Comparison of ENCODE assay signal across 8 cellular contexts in the genomic region with DNA sequence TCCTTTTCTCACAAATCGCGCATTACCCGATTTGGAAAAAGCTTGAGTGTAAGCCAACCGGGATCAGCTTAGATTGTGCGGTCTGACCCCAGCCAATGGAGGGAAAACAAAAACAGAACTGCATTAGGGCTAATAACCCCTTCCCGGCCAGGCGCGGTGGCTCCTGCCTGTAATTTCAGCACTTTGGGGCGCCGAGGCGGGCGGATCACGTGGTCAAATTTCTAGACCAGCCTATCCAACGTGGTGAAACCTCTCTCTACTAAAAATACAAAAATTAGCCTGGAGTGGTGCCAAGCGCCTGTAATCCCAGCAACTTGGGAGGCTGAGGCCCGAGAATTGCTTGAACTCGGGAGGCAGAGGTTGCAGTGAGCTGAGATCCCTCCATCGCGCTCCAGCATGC. TPM values are rescaled to one million over a fixed set of nuclear protein-coding genes. Genes with fewer than 3 reads are reported as not detected.
A peak's percentile ranks its signal among the peaks of the same experiment; 100 is the strongest.
DNase-seq lines count a peak whose midpoint lies in the region; TF ChIP-seq lines count a peak whose summit lies in the region.

No MANE protein-coding gene starts in this region.

- peaks cover 0 to 12% (median 8%) of the 10 kb centered on the region in 3 donors for H3K4me1 ChIP-seq in skeletal muscle tissue (ENCODE audit: control insufficient read depth in 3 of 3, insufficient read depth in 3 of 3, low read length in 3 of 3)

- H3K4me3 ChIP-seq in AG04450 (ENCODE audit: low read depth, low read length) (peak overlapping the region; percentile 68), iPS-11a (ENCODE audit: low read depth, low read length) (peak overlapping the region; percentile 98), skeletal muscle tissue (ENCODE audit: low read length in 3 of 3) (peak overlapping the region; percentile 58 to 77 (median 73))

- peak overlapping the region; percentile 89 for H3K4me3 Mint-ChIP-seq in HFFc6

- H3K27ac ChIP-seq in AG04450 (ENCODE audit: low read depth, low read length) (no peak overlapping the region), skeletal muscle tissue (ENCODE audit: low read depth, low read length) (no peak overlapping the region)

- no peak for TF ChIP-seq CTCF in AG04450 (IDR thresholded peaks at IDR 0.05; ENCODE audit: low read depth, low read length)
- TF ChIP-seq CTCF in HFFc6 (IDR thresholded peaks at IDR 0.05) = no peak

- H3K27ac Mint-ChIP-seq in HFFc6 = peak overlapping the region; percentile 67; the same call in 1 of the 2 replicates

- CTCF ChIA-PET in AG04450 (lab: Charles Lee) = interaction anchor here (0.7 to 1.0 kb wide), 2 partner anchors 115 to 135 kb away, joined by 5 to 6 read pairs; no protein-coding TSS in a partner anchor

- peaks cover 45% of the 10 kb centered on the region for H3K9me3 Mint-ChIP-seq in HFFc6

- peaks cover 5% of the 10 kb centered on the region; the same call in 1 of the 2 replicates for H3K4me1 Mint-ChIP-seq in HFFc6 (ENCODE audit: low read depth)

- peaks cover 38% of the 10 kb centered on the region for H3K36me3 Mint-ChIP-seq in HFFc6 (ENCODE audit: low read depth)

- H3K36me3 ChIP-seq in skeletal muscle tissue (ENCODE audit: control insufficient read depth in 3 of 3, insufficient read depth in 3 of 3, low read length in 3 of 3) = no peaks in the 10 kb centered on the region

- POLR2A ChIA-PET in AG04450 (lab: Yijun Ruan, JAX) = interaction anchor here (0.6 to 1.4 kb wide), 7 partner anchors 26 to 1191 kb away, joined by 3 to 13 read pairs (median 7); partner anchors contain the start of genes ZNF253 and ZNF486

- H3K27me3 ChIP-seq in AG04450 (ENCODE audit: control insufficient read depth, insufficient read depth, low read length) (no peaks in the 10 kb centered on the region), skeletal muscle tissue (ENCODE audit: control insufficient read depth in 3 of 3, insufficient read depth in 3 of 3, low read length in 3 of 3) (no peaks in the 10 kb centered on the region)

- H3K9me3 ChIP-seq in AG04450 (ENCODE audit: control insufficient read depth, insufficient read depth, low read length) = peaks cover 25% of the 10 kb centered on the region
- peaks cover 0 to 2% (median 0%) of the 10 kb centered on the region in 3 donors for H3K9me3 ChIP-seq in skeletal muscle tissue (ENCODE audit: control insufficient read depth in 3 of 3, low read length in 3 of 3)

- H3K9ac ChIP-seq in skeletal muscle tissue (ENCODE audit: low read depth in 1 of 3, low read length in 3 of 3) = peak overlapping the region; percentile 38 to 70 (median 40)

- peaks cover 2% of the 10 kb centered on the region for H3K27me3 Mint-ChIP-seq in HFFc6 (ENCODE audit: insufficient read depth)

- DNase-seq in AG04450 (ENCODE audit: low read depth, low spot score) = no peak
- peak; percentile 28 for DNase-seq in HFFc6
- peak; percentile 27 for DNase-seq in amniotic epithelial cell (ENCODE audit: low read depth)
- no peak for DNase-seq in NCI-H2081 (lab: John Stamatoyannopoulos, UW)
- no peak for DNase-seq in NCI-H1694 treated with DMSO at 0.1 percent for 48 hours (lab: John Stamatoyannopoulos, UW)
- DNase-seq in effector CD8-positive, alpha-beta T cell (lab: John Stamatoyannopoulos, UW) = no peak

RNA-seq across cellular contexts. Expression of gene ZNF90, which starts 0.9 kb away (rescaled TPM):
- polyA plus RNA-seq in AG04450 (2011; rRNA removed) = 0.87 and 1.3 TPM in 2 replicates
- 0.87 and 1.9 TPM in 2 replicates for polyA minus RNA-seq in AG04450 (2011; rRNA and poly(A)+ RNA removed)
- 1 to 10 TPM in 5 of 6 experiments, under 1 TPM in 1; 0.74 to 1.6 (median 1.2) TPM for total RNA-seq in HFFc6 (2021; fragmentation: NEBNext Ultra II Directional; extraction: Animal tissue kit (Norgen Biotek cat#: 25700))
- total RNA-seq in skeletal muscle tissue = 1.0 TPM

RNA-seq across cellular contexts. Expression of gene ZNF682, which starts 39.4 kb away (rescaled TPM):
- polyA plus RNA-seq in AG04450 (2011; rRNA removed) = 2.0 and 2.5 TPM in 2 replicates
- 0.92 and 1.4 TPM in 2 replicates for polyA minus RNA-seq in AG04450 (2011; rRNA and poly(A)+ RNA removed)
- total RNA-seq in HFFc6 (2021; fragmentation: NEBNext Ultra II Directional; extraction: Animal tissue kit (Norgen Biotek cat#: 25700)) = 1 to 10 TPM; 2.1 to 4.7 (median 3.4) TPM
- total RNA-seq in skeletal muscle tissue = 2.6 TPM

Comparison
In these comparisons a context has a peak if more than half of its experiments do, and no peak if none do; other contexts are left out.
1. DNase-seq: peak in HFFc6 (single experiment) and amniotic epithelial cell (single experiment); none in AG04450 (single experiment), NCI-H2081 (0 of 2), NCI-H1694 treated with DMSO at 0.1 percent for 48 hours (single experiment) and effector CD8-positive, alpha-beta T cell (single experiment).
2. Peak in every context shown above with its lines, with median percentiles within 50 percentile points of each other: H3K4me3 ChIP-seq.